8 cellular contexts compared by ENCODE assay signal in the genomic region with DNA sequence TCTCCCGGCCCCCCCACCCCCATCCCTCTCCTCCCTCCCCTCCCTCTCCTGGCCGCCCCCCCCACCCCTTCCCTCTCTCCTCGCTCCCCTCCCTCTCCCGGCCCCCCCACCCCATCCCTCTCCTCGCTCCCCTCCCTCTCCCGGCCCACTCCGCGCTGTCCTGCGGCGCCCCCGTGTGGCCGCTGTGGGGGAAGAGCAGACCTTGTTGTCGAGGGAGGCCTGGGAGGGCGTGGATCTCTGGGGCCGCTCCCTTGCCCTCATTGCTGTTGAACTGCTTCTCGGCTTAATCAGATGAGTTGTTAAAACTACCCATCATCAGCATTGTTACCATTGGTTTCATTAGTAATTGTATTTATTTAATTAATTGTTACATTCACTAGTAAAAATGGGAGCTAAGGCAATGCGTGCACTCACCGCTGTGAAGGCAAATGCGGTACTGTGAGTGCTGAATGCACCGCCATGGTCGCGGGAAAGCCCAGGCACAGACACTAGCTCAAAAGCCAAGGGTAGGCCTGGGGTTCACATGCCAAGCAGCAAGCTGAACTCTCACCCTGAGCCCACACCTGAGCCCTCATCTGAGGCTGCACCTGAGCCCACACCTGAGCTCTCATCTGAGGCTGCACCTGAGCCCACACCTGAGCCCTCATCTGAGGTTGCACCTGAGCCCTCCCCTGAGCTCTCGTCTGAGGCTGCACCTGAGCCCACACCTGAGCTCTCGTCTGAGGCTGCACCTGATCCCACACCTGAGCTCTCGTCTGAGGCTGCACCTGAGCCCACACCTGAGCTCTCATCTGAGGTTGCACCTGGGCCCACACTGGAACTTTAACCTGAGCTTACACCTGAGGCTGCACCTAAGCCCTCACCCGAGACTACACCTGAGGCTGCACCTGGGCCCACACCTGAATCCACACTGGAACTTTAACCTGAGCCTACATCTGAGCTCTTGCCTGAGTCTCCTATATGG. TPM values are rescaled to one million over a fixed set of nuclear protein-coding genes. Genes with fewer than 3 reads are reported as not detected.
DNase-seq lines count a peak whose midpoint lies in the region; ATAC-seq and TF ChIP-seq lines count a peak whose summit lies in the region.

No MANE protein-coding gene starts in this region.

- peak; percentile 95 for DNase-seq in 8988T
- peak; percentile 81 for DNase-seq in GM13976 (ENCODE audit: low spot score)
- peak; percentile 57 to 87 for DNase-seq in NCI-H526 (lab: John Stamatoyannopoulos, UW)
- peak; percentile 78 for DNase-seq in activated CD4-positive, alpha-beta T cell treated with anti-CD3 and anti-CD28 coated beads, Interleukin-2, amount 10 ng/mL, durations not matched to agents 7 days and 5 days
- DNase-seq in colonic mucosa, result peak; percentile 83
- DNase-seq in lung (ENCODE audit: low spot score), result peak; percentile 66
- peak; percentile 60 to 68 for DNase-seq in stimulated activated CD8-positive, alpha-beta memory T cell treated with anti-CD3 and anti-CD28 coated beads, Interleukin-2, amount 100 ng/mL, for 48 hours (ENCODE audit: low read depth in 2 of 2)
- no peak for DNase-seq in NCI-H2107 (lab: John Stamatoyannopoulos, UW)

- in situ Hi-C loops in GM13976 (cut with MboI; ENCODE audit: low sequenced_read_pairs, unreplicated experiment), result loop anchor here (10.0 kb wide), 1 partner anchor 143 kb away; the partner anchor contains the start of gene D2HGDH

- no peak overlapping the region for H3K27ac Mint-ChIP-seq in activated CD4-positive, alpha-beta T cell treated with anti-CD3 and anti-CD28 coated beads, Interleukin-2, amount 10 ng/mL, durations not matched to agents 7 days and 5 days

- peaks cover 2% of the 10 kb centered on the region for H3K27me3 Mint-ChIP-seq in activated CD4-positive, alpha-beta T cell treated with anti-CD3 and anti-CD28 coated beads, Interleukin-2, amount 10 ng/mL, durations not matched to agents 7 days and 5 days

- 29 to 37% methylated on average over 26 of the region's 26 CpGs for WGBS in lung, 2 donors

- TF ChIP-seq CTCF in GM13976 (IDR thresholded peaks at IDR 0.05; ENCODE audit: borderline replicate concordance, control extremely low read depth, extremely low read depth, insufficient read depth, missing control alignments) (peak; percentile 95), colonic mucosa (IDR thresholded peaks at IDR 0.05) (peak; percentile 44), lung (IDR thresholded peaks at IDR 0.05; ENCODE audit: control extremely low read depth, extremely low read depth) (peak; percentile 47)

- H3K9ac ChIP-seq in colonic mucosa (ENCODE audit: low read depth in 2 of 2, low read length in 2 of 2), result no peak overlapping the region

- intact Hi-C loops in colonic mucosa (cut with DNase I), result loop anchor here (10.0 kb wide), 2 partner anchors 143 to 173 kb away; partner anchors contain the start of genes D2HGDH and ING5

- CTCF ChIA-PET in activated CD4-positive, alpha-beta T cell treated with anti-CD3 and anti-CD28 coated beads, Interleukin-2, amount 10 ng/mL, durations not matched to agents 7 days and 5 days (lab: Charles Lee), result interaction anchor here (0.6 to 3.6 kb wide), 23 partner anchors 8 to 1027 kb away, joined by 3 to 22 read pairs (median 3); partner anchors contain the start of genes DTYMK, ING5 and RTP5

- H3K4me1 ChIP-seq in colonic mucosa, result no peaks in the 10 kb centered on the region
- peaks cover 0 to 6% of the 10 kb centered on the region in 2 donors for H3K4me1 ChIP-seq in lung (ENCODE audit: control insufficient read depth in 2 of 2, insufficient read depth in 2 of 2, low read length in 2 of 2)

- H3K4me3 ChIP-seq in colonic mucosa (no peak overlapping the region), lung (no peak overlapping the region)

- no peak overlapping the region for H3K4me3 Mint-ChIP-seq in activated CD4-positive, alpha-beta T cell treated with anti-CD3 and anti-CD28 coated beads, Interleukin-2, amount 10 ng/mL, durations not matched to agents 7 days and 5 days

- no peaks in the 10 kb centered on the region for H3K9me3 Mint-ChIP-seq in activated CD4-positive, alpha-beta T cell treated with anti-CD3 and anti-CD28 coated beads, Interleukin-2, amount 10 ng/mL, durations not matched to agents 7 days and 5 days

- H3K27ac ChIP-seq in colonic mucosa (no peak overlapping the region), lung (ENCODE audit: low read depth in 1 of 2, low read length in 1 of 2) (no peak overlapping the region)

- no peaks in the 10 kb centered on the region for H3K27me3 ChIP-seq in colonic mucosa
- H3K27me3 ChIP-seq in lung (ENCODE audit: control insufficient read depth, insufficient read depth), result no peaks in the 10 kb centered on the region

- H3K9me3 ChIP-seq in colonic mucosa (no peaks in the 10 kb centered on the region), lung (ENCODE audit: control insufficient read depth in 2 of 2, insufficient read depth in 1 of 2, low read length in 1 of 2) (no peaks in the 10 kb centered on the region)

- POLR2A ChIA-PET in activated CD4-positive, alpha-beta T cell treated with anti-CD3 and anti-CD28 coated beads, Interleukin-2, amount 10 ng/mL, durations not matched to agents 7 days and 5 days (lab: Charles Lee), result no interaction called here

- ATAC-seq in lung (ENCODE audit: insufficient read depth, low FRiP score), result no peak

- H3K36me3 ChIP-seq in colonic mucosa (no peaks in the 10 kb centered on the region), lung (ENCODE audit: control insufficient read depth in 2 of 2, insufficient read depth in 2 of 2, low read length in 2 of 2) (no peaks in the 10 kb centered on the region)

- H3K36me3 Mint-ChIP-seq in activated CD4-positive, alpha-beta T cell treated with anti-CD3 and anti-CD28 coated beads, Interleukin-2, amount 10 ng/mL, durations not matched to agents 7 days and 5 days (ENCODE audit: low read depth), result peaks cover 4% of the 10 kb centered on the region

- peaks cover 34% of the 10 kb centered on the region for H3K4me1 Mint-ChIP-seq in activated CD4-positive, alpha-beta T cell treated with anti-CD3 and anti-CD28 coated beads, Interleukin-2, amount 10 ng/mL, durations not matched to agents 7 days and 5 days

RNA-seq across cellular contexts. Expression of gene RTP5, which starts 8.8 kb away (rescaled TPM):
- not detected for total RNA-seq in activated CD4-positive, alpha-beta T cell treated with anti-CD3 and anti-CD28 coated beads, Interleukin-2, amount 10 ng/mL, durations not matched to agents 7 days and 5 days
- total RNA-seq in colonic mucosa (not detected), lung (under 1 TPM in 1 of 2 donors, not detected in 1; 0.09 TPM)
- polyA plus RNA-seq in lung, result under 1 TPM; 0.08 to 0.13 TPM

RNA-seq across cellular contexts. Expression of gene PDCD1, which starts 19.6 kb away (rescaled TPM):
- total RNA-seq in activated CD4-positive, alpha-beta T cell treated with anti-CD3 and anti-CD28 coated beads, Interleukin-2, amount 10 ng/mL, durations not matched to agents 7 days and 5 days, result 1 to 10 TPM; 4.7 to 4.9 TPM
- total RNA-seq in colonic mucosa, result under 1 TPM; 0.21 to 0.35 TPM
- under 1 TPM; 0.83 to 0.97 TPM for total RNA-seq in lung
- polyA plus RNA-seq in lung, result under 1 TPM; 0.59 to 0.80 TPM

Comparison
In these comparisons a context has a peak if more than half of its experiments do, and no peak if none do; other contexts are left out.
1. CTCF ChIP-seq: peak in every context shown above with its lines; median percentile 95 in GM13976; 47 in lung; 44 in colonic mucosa.